ENCODE assay signal across 27 cellular contexts in genomic region chr6:150183966-150184365, GRCh38. TPM values are rescaled to one million over a fixed set of nuclear protein-coding genes. Genes with fewer than 3 reads are reported as not detected.
"Had no signal": no experiment of that assay in that cellular context is flagged by ENCODE, and none has a peak within 500 bp of the region (broad histone marks: within the 10 kb centered on the region; RNA-seq: fewer than 3 reads in every experiment).

No MANE protein-coding gene starts in this region.

- ATAC-seq: activated T-helper 17 cell treated with anti-CD3 and anti-CD28 coated beads, Interleukin-2, amount 50 U/mL, for 72 hours; WTC11 had no signal

- H3K36me3 Mint-ChIP-seq: activated naive CD8-positive, alpha-beta T cell; brain; WTC11 had no signal

- H3K4me1 Mint-ChIP-seq: activated T-helper 17 cell treated with anti-CD3 and anti-CD28 coated beads, Interleukin-2, amount 50 U/mL, for 72 hours; WTC11 had no signal

- H3K27ac Mint-ChIP-seq: activated CD4-positive, alpha-beta T cell treated with anti-CD3 and anti-CD28 coated beads, Interleukin-2, amount 10 ng/mL, durations not matched to agents 24 days and 14 days; activated naive CD4-positive, alpha-beta T cell treated with anti-CD3 and anti-CD28 coated beads for 36 hours; activated naive CD8-positive, alpha-beta T cell; activated T-helper 17 cell treated with anti-CD3 and anti-CD28 coated beads, Interleukin-2, amount 50 U/mL, for 72 hours; brain; T-helper 1 cell treated with Interleukin-12 subunit alpha and Interleukin-12 subunit beta and Interleukin-4 antibody, amounts not matched to agents 30 μg/mL and 1 μg/mL, for 36 hours; WTC11 had no signal

- H3K4me3 Mint-ChIP-seq: activated CD4-positive, alpha-beta T cell treated with anti-CD3 and anti-CD28 coated beads, Interleukin-2, amount 10 ng/mL, durations not matched to agents 24 days and 14 days; activated naive CD4-positive, alpha-beta T cell treated with anti-CD3 and anti-CD28 coated beads for 36 hours; activated naive CD8-positive, alpha-beta T cell; activated T-helper 17 cell treated with anti-CD3 and anti-CD28 coated beads, Interleukin-2, amount 50 U/mL, for 72 hours; brain; central memory CD8-positive, alpha-beta T cell; T-helper 1 cell treated with Interleukin-12 subunit alpha and Interleukin-12 subunit beta and Interleukin-4 antibody, amounts not matched to agents 30 μg/mL and 1 μg/mL, for 36 hours; WTC11 had no signal

- H3K36me3 ChIP-seq: Peyer's patch had no signal

- H3K27ac ChIP-seq: RWPE1 had no signal

- H3K27me3 Mint-ChIP-seq: central memory CD8-positive, alpha-beta T cell had no signal

- H3K9me3 ChIP-seq: Peyer's patch had no signal

- H3K27me3 ChIP-seq: Peyer's patch had no signal

- H3K4me3 ChIP-seq: Peyer's patch had no signal

- DNase-seq: activated CD4-positive, alpha-beta T cell treated with anti-CD3 and anti-CD28 coated beads for 1 hour; activated CD4-positive, alpha-beta T cell treated with anti-CD3 and anti-CD28 coated beads, Interleukin-2, amount 10 ng/mL, durations not matched to agents 24 days and 14 days; activated CD4-positive, alpha-beta T cell treated with anti-CD3 and anti-CD28 coated beads, Interleukin-2, amount 50 U/mL, for 48 hours; activated gamma-delta T cell; activated naive CD4-positive, alpha-beta T cell treated with anti-CD3 and anti-CD28 coated beads for 36 hours; activated T-cell treated with anti-CD3 and anti-CD28 coated beads for 4 hours; activated T-cell treated with anti-CD3 and anti-CD28 coated beads, Interleukin-2, amount 50 U/mL, for 48 hours; amygdala; Kasumi-1; NCI-H1048; NCI-H146; NCI-H1930; NCI-H2171; NCI-H2227 treated with DMSO at 0.1 percent for 48 hours; NCI-H526; NCI-H774; Peyer's patch; SHP77 had no signal

- H3K9me3 Mint-ChIP-seq: activated CD4-positive, alpha-beta T cell treated with anti-CD3 and anti-CD28 coated beads, Interleukin-2, amount 10 ng/mL, durations not matched to agents 24 days and 14 days; activated T-helper 17 cell treated with anti-CD3 and anti-CD28 coated beads, Interleukin-2, amount 50 U/mL, for 72 hours; brain; central memory CD8-positive, alpha-beta T cell; T-helper 1 cell treated with Interleukin-12 subunit alpha and Interleukin-12 subunit beta and Interleukin-4 antibody, amounts not matched to agents 30 μg/mL and 1 μg/mL, for 36 hours had no signal

RNA-seq across cellular contexts. Expression of gene PPP1R14C, which starts 41.1 kb away (rescaled TPM):
- total RNA-seq: activated naive CD4-positive, alpha-beta T cell treated with anti-CD3 and anti-CD28 coated beads for 36 hours; activated T-helper 17 cell treated with anti-CD3 and anti-CD28 coated beads, Interleukin-2, amount 50 U/mL, for 72 hours; M059J; NCI-H460 had no signal
